Comparison of ENCODE assay signal across 8 cellular contexts in the genomic region with DNA sequence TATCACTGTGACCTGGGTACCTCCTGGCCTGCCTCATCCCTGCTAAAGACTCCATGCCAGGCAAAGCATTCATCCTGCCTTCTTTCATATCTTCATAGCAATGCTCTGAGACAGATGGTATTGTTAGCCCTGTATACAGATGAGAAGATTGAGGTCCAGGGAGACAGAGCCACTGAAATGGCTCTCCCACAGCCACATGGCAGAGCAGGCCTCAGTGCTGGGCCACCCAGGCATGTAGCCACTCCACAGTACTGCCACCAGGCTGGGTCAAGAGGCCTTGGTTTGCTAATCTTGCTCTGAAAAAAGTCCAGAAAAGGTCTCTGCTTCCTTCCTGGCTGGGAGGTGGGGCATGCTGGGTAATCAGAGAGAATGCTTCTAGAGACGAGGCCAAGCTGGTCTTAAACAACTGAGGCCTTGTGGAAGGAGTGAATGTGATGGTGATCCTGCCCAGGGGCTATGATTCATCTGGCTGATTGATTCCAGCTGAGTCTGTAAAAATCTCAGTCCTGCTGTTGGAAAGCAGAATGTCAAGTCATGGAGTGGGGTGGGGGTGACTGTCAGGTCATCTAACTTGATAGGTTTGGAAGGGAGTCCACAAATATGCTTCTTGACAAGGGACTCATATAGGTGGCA. TPM values are rescaled to one million over a fixed set of nuclear protein-coding genes. Genes with fewer than 3 reads are reported as not detected.
DNase-seq lines count a peak whose midpoint lies in the region; ATAC-seq and TF ChIP-seq lines count a peak whose summit lies in the region.

No MANE protein-coding gene starts in this region.

- H3K4me3 Mint-ChIP-seq in chondrocyte (ENCODE audit: unreplicated experiment), result no peak overlapping the region

- peaks cover 55% of the 10 kb centered on the region for H3K4me1 Mint-ChIP-seq in chondrocyte (ENCODE audit: low read depth)

- peaks cover 33% of the 10 kb centered on the region for H3K79me2 ChIP-seq in KMS-11 (ENCODE audit: insufficient read depth, low read depth)

- H3K4me2 ChIP-seq in KMS-11, result no peak overlapping the region

- H3K9me3 Mint-ChIP-seq in chondrocyte (ENCODE audit: low read depth), result no peaks in the 10 kb centered on the region

- no peak for ATAC-seq in GM18502 (IDR thresholded peaks at IDR 0.05; ENCODE audit: poor library complexity, unreplicated experiment)

- DNase-seq in AG09319 (ENCODE audit: extremely low read depth, low read depth) (peak; percentile 95), chondrocyte (ENCODE audit: low spot score) (no peak), NCI-H1092 (lab: John Stamatoyannopoulos, UW) (no peak), NCI-H1436 treated with DMSO at 0.1 percent for 48 hours (lab: John Stamatoyannopoulos, UW) (no peak), DMS79 treated with DMSO at 0.1 percent for 48 hours (lab: John Stamatoyannopoulos, UW) (no peak)

- H3K27me3 ChIP-seq in KMS-11 (ENCODE audit: insufficient read depth, low read depth), result no peaks in the 10 kb centered on the region
- H3K27me3 ChIP-seq in muscle layer of duodenum (ENCODE audit: low read depth, low read length), result no peaks in the 10 kb centered on the region

- no peak overlapping the region for H2AFZ ChIP-seq in KMS-11 (ENCODE audit: low read depth)

- H3K4me3 ChIP-seq in KMS-11 (IDR thresholded peaks at IDR 0.05; ENCODE audit: insufficient read depth, low read depth, low read length), result no peak overlapping the region
- no peak overlapping the region for H3K4me3 ChIP-seq in muscle layer of duodenum (ENCODE audit: low read depth in 1 of 2, low read length in 2 of 2)

- TF ChIP-seq CTCF in AG09319 (IDR thresholded peaks at IDR 0.05; ENCODE audit: low read depth, low read length) (no peak; the same call in 1 of the 2 replicates), KMS-11 (conservative IDR thresholded peaks at IDR 0.05; ENCODE audit: low read depth, low read length) (no peak), chondrocyte (IDR thresholded peaks at IDR 0.05) (no peak)

- H3K27me3 Mint-ChIP-seq in chondrocyte (ENCODE audit: low read depth), result no peaks in the 10 kb centered on the region

- peak overlapping the region; percentile 87 for H3K27ac Mint-ChIP-seq in chondrocyte (ENCODE audit: unreplicated experiment)

- H3K36me3 Mint-ChIP-seq in chondrocyte (ENCODE audit: low read depth), result peaks cover 37% of the 10 kb centered on the region

- peak overlapping the region; percentile 23; the same call in 1 of the 2 replicates for H3K27ac ChIP-seq in KMS-11
- H3K27ac ChIP-seq in muscle layer of duodenum (ENCODE audit: low read length), result peak overlapping the region; percentile 56

- H3K36me3 ChIP-seq in KMS-11 (ENCODE audit: insufficient read depth) (peaks cover 18% of the 10 kb centered on the region; the same call in 1 of the 2 replicates), muscle layer of duodenum (ENCODE audit: control insufficient read depth in 1 of 2, insufficient read depth in 2 of 2, low read length in 2 of 2) (peaks cover 32 to 38% of the 10 kb centered on the region in 2 donors)

- no peak overlapping the region for H3K9ac ChIP-seq in KMS-11

- no peaks in the 10 kb centered on the region for H4K20me1 ChIP-seq in KMS-11 (ENCODE audit: insufficient read depth)

- no peaks in the 10 kb centered on the region for H3K9me3 ChIP-seq in muscle layer of duodenum (ENCODE audit: control insufficient read depth in 1 of 2, low read length in 2 of 2)

- H3K4me1 ChIP-seq in KMS-11 (ENCODE audit: low read depth, poor library complexity, severe bottlenecking), result peaks cover 6% of the 10 kb centered on the region
- H3K4me1 ChIP-seq in muscle layer of duodenum (ENCODE audit: control insufficient read depth in 1 of 2, insufficient read depth in 2 of 2, low read length in 2 of 2), result peaks cover 0 to 12% of the 10 kb centered on the region in 2 donors

RNA-seq across cellular contexts. Expression of gene HM13, which starts 29.8 kb away (rescaled TPM):
- 228 to 277 TPM (median 269 TPM) in 3 replicates for total RNA-seq in chondrocyte
